ENCODE assay signal across 17 cellular contexts in genomic region chr18:36337679-36338419, GRCh38. TPM values are rescaled to one million over a fixed set of nuclear protein-coding genes. Genes with fewer than 3 reads are reported as not detected.
DNase-seq lines count a peak whose midpoint lies in the region; ATAC-seq, FAIRE-seq and TF ChIP-seq lines count a peak whose summit lies in the region.
"Had no signal": no experiment of that assay in that cellular context is flagged by ENCODE, and none has a peak within 500 bp of the region (broad histone marks: within the 10 kb centered on the region; RNA-seq: fewer than 3 reads in every experiment).

No MANE protein-coding gene starts in this region.

- H3K27me3 ChIP-seq in right atrium auricular region (no peaks in the 10 kb centered on the region), psoas muscle (ENCODE audit: insufficient read depth in 3 of 3, low read length in 2 of 3) (no peaks in the 10 kb centered on the region), MG63 (no peaks in the 10 kb centered on the region)
- H3K27me3 ChIP-seq: breast epithelium, transverse colon had no signal

- H3K4me3 ChIP-seq in right atrium auricular region = no peak overlapping the region
- H3K4me3 ChIP-seq in psoas muscle = no peak overlapping the region
- H3K4me3 ChIP-seq in MG63 = no peak overlapping the region
- H3K4me3 ChIP-seq: breast epithelium, PC-9, transverse colon had no signal

- ATAC-seq in HG03432 (IDR thresholded peaks at IDR 0.05; ENCODE audit: unreplicated experiment) (peak; percentile 72), psoas muscle (peak in 3 of 4 donors; percentile 13 to 52 (median 31)), GM21526 (IDR thresholded peaks at IDR 0.05; ENCODE audit: low FRiP score, unreplicated experiment) (no peak)
- ATAC-seq: naive thymus-derived CD4-positive, alpha-beta T cell had no signal

- H3K36me3 ChIP-seq in right atrium auricular region (no peaks in the 10 kb centered on the region), psoas muscle (ENCODE audit: insufficient read depth in 1 of 2, low read depth in 1 of 2) (no peaks in the 10 kb centered on the region), MG63 (no peaks in the 10 kb centered on the region)
- H3K36me3 ChIP-seq: breast epithelium, transverse colon had no signal

- H3K9me3 ChIP-seq in right atrium auricular region = no peaks in the 10 kb centered on the region
- no peaks in the 10 kb centered on the region for H3K9me3 ChIP-seq in psoas muscle
- H3K9me3 ChIP-seq in MG63 = no peaks in the 10 kb centered on the region; the same call in 1 of the 2 replicates
- H3K9me3 ChIP-seq: transverse colon had no signal

- WGBS in psoas muscle, 3 donors = 53 to 75% (median 60%) methylated on average over 5 of the region's 5 CpGs

- H3K27ac ChIP-seq in right atrium auricular region = peak overlapping the region; percentile 35 to 42
- H3K27ac ChIP-seq in psoas muscle = no peak overlapping the region
- H3K27ac ChIP-seq: breast epithelium, PC-9, transverse colon had no signal

- H3K4me1 ChIP-seq in right atrium auricular region = peaks cover 0 to 23% of the 10 kb centered on the region in 2 donors
- no peaks in the 10 kb centered on the region for H3K4me1 ChIP-seq in psoas muscle
- H3K4me1 ChIP-seq: breast epithelium had no signal

- FAIRE-seq in GM19239 (lab: Jason Lieb, UNC) = peak; percentile 42

- TF ChIP-seq CTCF in right atrium auricular region (IDR thresholded peaks at IDR 0.05) = no peak
- no peak for TF ChIP-seq CTCF in psoas muscle (IDR thresholded peaks at IDR 0.05)

- intact Hi-C loops in psoas muscle (cut with DNase I) = loop anchor here in 1 of 2 donors (5.0 kb wide), 2 partner anchors 39 to 461 kb away; no protein-coding TSS in a partner anchor

- DNase-seq in GM19239 (ENCODE audit: insufficient read length, low spot score) (peak; percentile 16), right atrium auricular region (ENCODE audit: low spot score) (peak; percentile 21), psoas muscle (no peak), MG63 (no peak), DMS79 (lab: John Stamatoyannopoulos, UW) (no peak)
- DNase-seq: activated CD4-positive, alpha-beta T cell treated with anti-CD3 and anti-CD28 coated beads, Interleukin-2, amount 50 U/mL, for 4 hours; DMS 273 treated with DMSO at 0.1 percent for 48 hours; IMR-90; naive thymus-derived CD4-positive, alpha-beta T cell; NCI-H1694 treated with DMSO at 0.1 percent for 48 hours; PC-9; stimulated activated CD4-positive, alpha-beta T cell treated with anti-CD3 and anti-CD28 coated beads, Interleukin-12 subunit alpha, Interleukin-12 subunit beta, amount 100 ng/mL, for 4 hours; stimulated activated naive CD4-positive, alpha-beta T cell; transverse colon had no signal

RNA-seq across cellular contexts. Expression of gene FHOD3, which starts 40.3 kb away (rescaled TPM):
- total RNA-seq in right atrium auricular region = 100 to 1,000 TPM in 1 of 2 donors, 10 to 100 TPM in 1; 66.0 to 114 TPM
- total RNA-seq in psoas muscle = 10 to 100 TPM; 20.2 to 98.2 (median 33.5) TPM
- polyA plus RNA-seq in psoas muscle = 10 to 100 TPM in 2 of 3 donors, 1 to 10 TPM in 1; 5.4 to 13.7 (median 10.8) TPM
- total RNA-seq in MG63 (2014; rRNA removed; shearing (Covaris generic); ENCODE audit: low replicate concordance) = 0.10 TPM in 1 of 2 replicates, not detected in the other
- total RNA-seq: naive thymus-derived CD4-positive, alpha-beta T cell had no signal
- polyA plus RNA-seq: naive thymus-derived CD4-positive, alpha-beta T cell had no signal

Comparison
In these comparisons a context has a peak if more than half of its experiments do, and no peak if none do; other contexts are left out.
1. DNase-seq: peak in GM19239 (single experiment) and right atrium auricular region (single experiment); none in psoas muscle (0 of 2), MG63 (single experiment) and DMS79 (single experiment).
2. RNA of gene FHOD3, which starts 40.3 kb away (total RNA-seq): 66.0 to 114 TPM in right atrium auricular region and 20.2 to 98.2 TPM in psoas muscle; 0.10 TPM in MG63; every median in the first group is over 10 times any median in the second.